ENCODE assay signal across 8 cellular contexts in genomic region chr14:55052259-55052930, GRCh38. TPM values are rescaled to one million over a fixed set of nuclear protein-coding genes. Genes with fewer than 3 reads are reported as not detected.
DNase-seq lines count a peak whose midpoint lies in the region; ATAC-seq and FAIRE-seq lines count a peak whose summit lies in the region.

No MANE protein-coding gene starts in this region.

- FAIRE-seq in small intestine (lab: Jason Lieb, UNC): no peak

- no peaks in the 10 kb centered on the region for H3K36me3 ChIP-seq in small intestine (ENCODE audit: control insufficient read depth in 2 of 2, insufficient read depth in 2 of 2, low read length in 2 of 2)

- H3K9me3 ChIP-seq in right cardiac atrium (ENCODE audit: control insufficient read depth, low read length) (no peaks in the 10 kb centered on the region), small intestine (ENCODE audit: control insufficient read depth, low read depth) (no peaks in the 10 kb centered on the region)

- CTCF ChIA-PET in activated CD8-positive, alpha-beta memory T cell treated with anti-CD3 and anti-CD28 coated beads, Interleukin-2, amount 10 ng/mL, durations not matched to agents 7 days and 5 days (lab: Charles Lee): interaction anchor here (0.6 to 3.4 kb wide), 22 partner anchors 8 to 549 kb away, joined by 3 to 43 read pairs (median 9); partner anchors contain the start of genes DLGAP5, SOCS4 and WDHD1

- DNase-seq in activated CD8-positive, alpha-beta memory T cell treated with anti-CD3 and anti-CD28 coated beads, Interleukin-2, amount 10 ng/mL, durations not matched to agents 7 days and 5 days: no peak
- no peak for DNase-seq in activated CD8-positive, alpha-beta memory T cell treated with anti-CD3 and anti-CD28 coated beads, Interleukin-2, amount 50 U/mL, for 4 hours
- no peak for DNase-seq in activated T-helper 1 cell treated with anti-CD3 and anti-CD28 coated beads, Interleukin-12 subunit alpha, Interleukin-12 subunit beta, Interleukin-2, Interleukin-4 antibody, amounts not matched to agents 30 ng/mL and 10 ng/mL and 1 ng/mL, durations not matched to agents 14 hours and 24 hours and 36 hours (ENCODE audit: low spot score)
- no peak for DNase-seq in right cardiac atrium
- DNase-seq in small intestine: no peak
- DNase-seq in stimulated activated CD4-positive, alpha-beta T cell treated with anti-CD3 and anti-CD28 coated beads, Interleukin-2, amount 100 ng/mL, for 48 hours: no peak

- H3K4me1 ChIP-seq in right cardiac atrium (ENCODE audit: control insufficient read depth, insufficient read depth, low read length) (peaks cover 3% of the 10 kb centered on the region), small intestine (ENCODE audit: control insufficient read depth in 2 of 2, insufficient read depth in 1 of 2, low read depth in 1 of 2, low read length in 1 of 2) (peaks cover 4 to 7% of the 10 kb centered on the region in 2 donors)

- 6% methylated on average over 14 of the region's 14 CpGs for WGBS in right cardiac atrium
- WGBS in small intestine, 3 donors: 3 to 5% (median 5%) methylated on average over 14 of the region's 14 CpGs

- H3K4me3 ChIP-seq in right cardiac atrium (ENCODE audit: low read length) (peak overlapping the region; percentile 62), small intestine (ENCODE audit: low read depth in 1 of 2, low read length in 2 of 2) (peak overlapping the region; percentile 65 to 72)

- peak overlapping the region; percentile 95 for H3K27ac ChIP-seq in right cardiac atrium (ENCODE audit: low read length)
- H3K27ac ChIP-seq in small intestine (ENCODE audit: low read depth in 1 of 2, low read length in 1 of 2): peak overlapping the region; percentile 93 to 97

- H3K4me1 Mint-ChIP-seq in activated CD8-positive, alpha-beta memory T cell treated with anti-CD3 and anti-CD28 coated beads, Interleukin-2, amount 10 ng/mL, durations not matched to agents 7 days and 5 days: peaks cover 40% of the 10 kb centered on the region
- peaks cover 37% of the 10 kb centered on the region for H3K4me1 Mint-ChIP-seq in activated T-helper 1 cell treated with anti-CD3 and anti-CD28 coated beads, Interleukin-12 subunit alpha, Interleukin-12 subunit beta, Interleukin-2, Interleukin-4 antibody, amounts not matched to agents 30 ng/mL and 10 ng/mL and 1 ng/mL, durations not matched to agents 14 hours and 24 hours and 36 hours (ENCODE audit: low read depth)

- intact Hi-C loops in activated T-helper 1 cell treated with anti-CD3 and anti-CD28 coated beads, Interleukin-12 subunit alpha, Interleukin-12 subunit beta, Interleukin-2, Interleukin-4 antibody, amounts not matched to agents 30 ng/mL and 10 ng/mL and 1 ng/mL, durations not matched to agents 14 hours and 24 hours and 36 hours (cut with micrococcal nuclease): loop anchor here (1.0 to 10.0 kb wide), 5 partner anchors 50 to 530 kb away; partner anchors contain the start of genes DLGAP5, FBXO34 and KTN1
- intact Hi-C loops in right cardiac atrium (cut with DNase I): no loop called here

- H3K9me3 Mint-ChIP-seq in activated CD8-positive, alpha-beta memory T cell treated with anti-CD3 and anti-CD28 coated beads, Interleukin-2, amount 10 ng/mL, durations not matched to agents 7 days and 5 days (ENCODE audit: low read depth): no peaks in the 10 kb centered on the region
- H3K9me3 Mint-ChIP-seq in activated T-helper 1 cell treated with anti-CD3 and anti-CD28 coated beads, Interleukin-12 subunit alpha, Interleukin-12 subunit beta, Interleukin-2, Interleukin-4 antibody, amounts not matched to agents 30 ng/mL and 10 ng/mL and 1 ng/mL, durations not matched to agents 14 hours and 24 hours and 36 hours: no peaks in the 10 kb centered on the region

- peak overlapping the region; percentile 85 for H3K4me3 Mint-ChIP-seq in activated CD8-positive, alpha-beta memory T cell treated with anti-CD3 and anti-CD28 coated beads, Interleukin-2, amount 10 ng/mL, durations not matched to agents 7 days and 5 days
- H3K4me3 Mint-ChIP-seq in activated T-helper 1 cell treated with anti-CD3 and anti-CD28 coated beads, Interleukin-12 subunit alpha, Interleukin-12 subunit beta, Interleukin-2, Interleukin-4 antibody, amounts not matched to agents 30 ng/mL and 10 ng/mL and 1 ng/mL, durations not matched to agents 14 hours and 24 hours and 36 hours: peak overlapping the region; percentile 94

- H3K27me3 Mint-ChIP-seq in activated CD8-positive, alpha-beta memory T cell treated with anti-CD3 and anti-CD28 coated beads, Interleukin-2, amount 10 ng/mL, durations not matched to agents 7 days and 5 days: no peaks in the 10 kb centered on the region
- H3K27me3 Mint-ChIP-seq in activated T-helper 1 cell treated with anti-CD3 and anti-CD28 coated beads, Interleukin-12 subunit alpha, Interleukin-12 subunit beta, Interleukin-2, Interleukin-4 antibody, amounts not matched to agents 30 ng/mL and 10 ng/mL and 1 ng/mL, durations not matched to agents 14 hours and 24 hours and 36 hours (ENCODE audit: insufficient read depth): no peaks in the 10 kb centered on the region

- no peak for ATAC-seq in activated CD8-positive, alpha-beta memory T cell treated with anti-CD3 and anti-CD28 coated beads, Interleukin-2, amount 10 ng/mL, durations not matched to agents 7 days and 5 days
- ATAC-seq in HG02981 (IDR thresholded peaks at IDR 0.05; ENCODE audit: unreplicated experiment): peak; percentile 4
- ATAC-seq in right cardiac atrium: no peak
- ATAC-seq in HG03565 (IDR thresholded peaks at IDR 0.05; ENCODE audit: unreplicated experiment): no peak

- H3K27ac Mint-ChIP-seq in activated CD8-positive, alpha-beta memory T cell treated with anti-CD3 and anti-CD28 coated beads, Interleukin-2, amount 10 ng/mL, durations not matched to agents 7 days and 5 days: peak overlapping the region; percentile 95
- H3K27ac Mint-ChIP-seq in activated T-helper 1 cell treated with anti-CD3 and anti-CD28 coated beads, Interleukin-12 subunit alpha, Interleukin-12 subunit beta, Interleukin-2, Interleukin-4 antibody, amounts not matched to agents 30 ng/mL and 10 ng/mL and 1 ng/mL, durations not matched to agents 14 hours and 24 hours and 36 hours: peak overlapping the region; percentile 95

- peaks cover 22% of the 10 kb centered on the region for H3K36me3 Mint-ChIP-seq in activated CD8-positive, alpha-beta memory T cell treated with anti-CD3 and anti-CD28 coated beads, Interleukin-2, amount 10 ng/mL, durations not matched to agents 7 days and 5 days
- peaks cover 22% of the 10 kb centered on the region for H3K36me3 Mint-ChIP-seq in activated T-helper 1 cell treated with anti-CD3 and anti-CD28 coated beads, Interleukin-12 subunit alpha, Interleukin-12 subunit beta, Interleukin-2, Interleukin-4 antibody, amounts not matched to agents 30 ng/mL and 10 ng/mL and 1 ng/mL, durations not matched to agents 14 hours and 24 hours and 36 hours (ENCODE audit: low read depth)

- H3K27me3 ChIP-seq in right cardiac atrium (ENCODE audit: control insufficient read depth, insufficient read depth) (no peaks in the 10 kb centered on the region), small intestine (ENCODE audit: control insufficient read depth in 2 of 2, insufficient read depth in 2 of 2, low read length in 2 of 2) (no peaks in the 10 kb centered on the region)

RNA-seq across cellular contexts. Expression of gene MAPK1IP1L, which starts 0.9 kb away (rescaled TPM):
- total RNA-seq in activated CD8-positive, alpha-beta memory T cell treated with anti-CD3 and anti-CD28 coated beads, Interleukin-2, amount 10 ng/mL, durations not matched to agents 7 days and 5 days: 100 to 1,000 TPM in 1 of 2 experiments, 10 to 100 TPM in 1; 90.2 to 110 TPM
- 139 and 141 TPM in 2 replicates for total RNA-seq in activated T-helper 1 cell treated with anti-CD3 and anti-CD28 coated beads, Interleukin-12 subunit alpha, Interleukin-12 subunit beta, Interleukin-2, Interleukin-4 antibody, amounts not matched to agents 30 ng/mL and 10 ng/mL and 1 ng/mL, durations not matched to agents 14 hours and 24 hours and 36 hours
- 10 to 100 TPM; 55.7 to 96.4 (median 68.3) TPM for total RNA-seq in right cardiac atrium
- polyA plus RNA-seq in right cardiac atrium: 31.4 TPM
- polyA plus RNA-seq in small intestine: 10 to 100 TPM; 24.3 to 32.0 (median 30.9) TPM

RNA-seq across cellular contexts. Expression of gene SOCS4, which starts 25.4 kb away (rescaled TPM):
- total RNA-seq in activated CD8-positive, alpha-beta memory T cell treated with anti-CD3 and anti-CD28 coated beads, Interleukin-2, amount 10 ng/mL, durations not matched to agents 7 days and 5 days: 10 to 100 TPM; 35.3 to 41.9 TPM
- 40.5 and 42.3 TPM in 2 replicates for total RNA-seq in activated T-helper 1 cell treated with anti-CD3 and anti-CD28 coated beads, Interleukin-12 subunit alpha, Interleukin-12 subunit beta, Interleukin-2, Interleukin-4 antibody, amounts not matched to agents 30 ng/mL and 10 ng/mL and 1 ng/mL, durations not matched to agents 14 hours and 24 hours and 36 hours
- total RNA-seq in right cardiac atrium: 10 to 100 TPM; 19.7 to 29.7 (median 23.9) TPM
- polyA plus RNA-seq in right cardiac atrium (5.7 TPM), small intestine (10 to 100 TPM in 1 of 3 donors, 1 to 10 TPM in 2; 4.8 to 11.1 (median 9.8) TPM)

RNA-seq across cellular contexts. Expression of gene WDHD1, which starts 25.5 kb away (rescaled TPM):
- 10 to 100 TPM; 57.4 to 57.7 TPM for total RNA-seq in activated CD8-positive, alpha-beta memory T cell treated with anti-CD3 and anti-CD28 coated beads, Interleukin-2, amount 10 ng/mL, durations not matched to agents 7 days and 5 days
- total RNA-seq in activated T-helper 1 cell treated with anti-CD3 and anti-CD28 coated beads, Interleukin-12 subunit alpha, Interleukin-12 subunit beta, Interleukin-2, Interleukin-4 antibody, amounts not matched to agents 30 ng/mL and 10 ng/mL and 1 ng/mL, durations not matched to agents 14 hours and 24 hours and 36 hours: 53.8 and 54.1 TPM in 2 replicates
- total RNA-seq in right cardiac atrium: 1 to 10 TPM; 1.5 to 3.4 (median 2.0) TPM
- polyA plus RNA-seq in right cardiac atrium (0.68 TPM), small intestine (1 to 10 TPM in 1 of 3 donors, under 1 TPM in 2; 0.45 to 3.4 (median 0.54) TPM)

Comparison
In these comparisons a context has a peak if more than half of its experiments do, and no peak if none do; other contexts are left out.
1. RNA of gene WDHD1, which starts 25.5 kb away (total RNA-seq): 57.4 to 57.7 TPM in activated CD8-positive, alpha-beta memory T cell treated with anti-CD3 and anti-CD28 coated beads, Interleukin-2, amount 10 ng/mL, durations not matched to agents 7 days and 5 days and 53.8 to 54.1 TPM in activated T-helper 1 cell treated with anti-CD3 and anti-CD28 coated beads, Interleukin-12 subunit alpha, Interleukin-12 subunit beta, Interleukin-2, Interleukin-4 antibody, amounts not matched to agents 30 ng/mL and 10 ng/mL and 1 ng/mL, durations not matched to agents 14 hours and 24 hours and 36 hours; 1.5 to 3.4 TPM in right cardiac atrium; every median in the first group is over 10 times any median in the second.